ENCODE assay signal across 8 cellular contexts in the genomic region with DNA sequence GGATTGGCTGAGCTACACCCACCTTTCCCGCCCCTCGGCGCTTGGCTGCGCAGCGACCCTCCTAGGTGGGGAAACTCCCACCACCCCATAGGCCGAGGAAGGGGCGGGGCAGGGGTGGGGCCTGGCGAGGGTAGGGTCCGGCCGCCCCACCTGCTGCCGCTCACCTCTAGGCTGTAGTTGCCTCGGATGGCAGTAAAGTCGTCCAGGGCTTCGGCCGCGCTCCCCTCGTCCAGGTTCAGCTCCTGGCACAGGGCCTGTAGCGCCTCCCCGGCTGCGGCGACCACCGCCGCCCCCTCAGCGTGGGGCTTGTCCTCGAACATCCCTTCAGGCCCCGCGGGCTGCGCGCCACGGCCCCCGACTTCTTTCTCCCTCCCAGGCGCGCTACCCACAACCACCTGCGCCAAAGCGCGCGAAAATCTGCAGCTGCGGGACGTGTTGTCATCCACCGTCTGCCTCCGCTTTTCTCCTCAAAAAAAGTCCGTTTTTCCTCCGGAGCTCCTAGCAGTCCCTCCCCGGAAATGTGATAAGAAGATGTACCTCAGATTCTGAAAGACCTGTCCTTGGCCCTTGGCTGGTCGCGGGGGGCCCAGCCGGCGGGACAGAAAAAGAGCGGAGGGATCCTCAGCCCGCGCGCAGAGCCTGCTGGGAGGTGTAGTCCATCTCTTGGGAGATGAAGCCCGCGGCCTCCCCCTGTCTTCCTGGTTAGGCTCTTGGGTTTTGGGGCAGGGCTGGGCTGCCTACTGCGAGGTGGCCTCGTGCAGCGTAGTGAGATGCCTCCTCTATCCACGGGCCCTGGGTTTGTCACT. TPM values are rescaled to one million over a fixed set of nuclear protein-coding genes. Genes with fewer than 3 reads are reported as not detected.
A peak's percentile ranks its signal among the peaks of the same experiment; 100 is the strongest.
DNase-seq lines count a peak whose midpoint lies in the region; ATAC-seq and TF ChIP-seq lines count a peak whose summit lies in the region.

A gene with protein sequence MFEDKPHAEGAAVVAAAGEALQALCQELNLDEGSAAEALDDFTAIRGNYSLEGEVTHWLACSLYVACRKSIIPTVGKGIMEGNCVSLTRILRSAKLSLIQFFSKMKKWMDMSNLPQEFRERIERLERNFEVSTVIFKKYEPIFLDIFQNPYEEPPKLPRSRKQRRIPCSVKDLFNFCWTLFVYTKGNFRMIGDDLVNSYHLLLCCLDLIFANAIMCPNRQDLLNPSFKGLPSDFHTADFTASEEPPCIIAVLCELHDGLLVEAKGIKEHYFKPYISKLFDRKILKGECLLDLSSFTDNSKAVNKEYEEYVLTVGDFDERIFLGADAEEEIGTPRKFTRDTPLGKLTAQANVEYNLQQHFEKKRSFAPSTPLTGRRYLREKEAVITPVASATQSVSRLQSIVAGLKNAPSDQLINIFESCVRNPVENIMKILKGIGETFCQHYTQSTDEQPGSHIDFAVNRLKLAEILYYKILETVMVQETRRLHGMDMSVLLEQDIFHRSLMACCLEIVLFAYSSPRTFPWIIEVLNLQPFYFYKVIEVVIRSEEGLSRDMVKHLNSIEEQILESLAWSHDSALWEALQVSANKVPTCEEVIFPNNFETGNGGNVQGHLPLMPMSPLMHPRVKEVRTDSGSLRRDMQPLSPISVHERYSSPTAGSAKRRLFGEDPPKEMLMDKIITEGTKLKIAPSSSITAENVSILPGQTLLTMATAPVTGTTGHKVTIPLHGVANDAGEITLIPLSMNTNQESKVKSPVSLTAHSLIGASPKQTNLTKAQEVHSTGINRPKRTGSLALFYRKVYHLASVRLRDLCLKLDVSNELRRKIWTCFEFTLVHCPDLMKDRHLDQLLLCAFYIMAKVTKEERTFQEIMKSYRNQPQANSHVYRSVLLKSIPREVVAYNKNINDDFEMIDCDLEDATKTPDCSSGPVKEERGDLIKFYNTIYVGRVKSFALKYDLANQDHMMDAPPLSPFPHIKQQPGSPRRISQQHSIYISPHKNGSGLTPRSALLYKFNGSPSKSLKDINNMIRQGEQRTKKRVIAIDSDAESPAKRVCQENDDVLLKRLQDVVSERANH (minus strand): TSS at position 389 of the 806 bp plus-strand sequence. CDS start 69 bp downstream, at position 320.

- H3K4me3 Mint-ChIP-seq in GM23338 (peak within 1 kb of the TSS; percentile 90), nephron (peak within 1 kb of the TSS; percentile 98 to 99 (median 99))
- peak within 1 kb of the TSS; percentile 96 for H3K4me3 Mint-ChIP-seq in activated T-helper 2 cell treated with anti-CD3 and anti-CD28 coated beads, Interferon-gamma antibody, Interleukin-2, Interleukin-4, amounts not matched to agents 10 μg/mL and 5 μg/mL and 100 μg/mL, durations not matched to agents 14 hours and 24 hours and 36 hours (ENCODE audit: low read depth)

- H3K27ac ChIP-seq in GM23338 (ENCODE audit: low read depth) (peak within 1 kb of the TSS; percentile 99), RWPE2 (ENCODE audit: poor library complexity, severe bottlenecking) (peak within 1 kb of the TSS; percentile 46)

- H3K27ac Mint-ChIP-seq in GM23338, result peak within 1 kb of the TSS; percentile 100
- peak within 1 kb of the TSS; percentile 100 for H3K27ac Mint-ChIP-seq in activated T-helper 2 cell treated with anti-CD3 and anti-CD28 coated beads, Interferon-gamma antibody, Interleukin-2, Interleukin-4, amounts not matched to agents 10 μg/mL and 5 μg/mL and 100 μg/mL, durations not matched to agents 14 hours and 24 hours and 36 hours
- H3K27ac Mint-ChIP-seq in nephron, result peak within 1 kb of the TSS; percentile 98 to 99 (median 98)

- H4K20me1 ChIP-seq in GM23338 (replicated peaks; ENCODE audit: insufficient read depth), result peaks cover 6% of the 10 kb centered on the region; the same call in 1 of the 2 replicates

- H3K9me2 ChIP-seq in GM23338 (ENCODE audit: insufficient read depth), result no peaks in the 10 kb centered on the region

- H3K36me3 ChIP-seq in GM23338 (ENCODE audit: insufficient read depth) (no peaks in the 10 kb centered on the region), RWPE2 (ENCODE audit: low read depth) (peaks cover 36% of the 10 kb centered on the region)

- H3K9me3 Mint-ChIP-seq in GM23338 (no peaks in the 10 kb centered on the region; the same call in 2 of the 3 replicates), nephron (no peaks in the 10 kb centered on the region)
- no peaks in the 10 kb centered on the region for H3K9me3 Mint-ChIP-seq in activated T-helper 2 cell treated with anti-CD3 and anti-CD28 coated beads, Interferon-gamma antibody, Interleukin-2, Interleukin-4, amounts not matched to agents 10 μg/mL and 5 μg/mL and 100 μg/mL, durations not matched to agents 14 hours and 24 hours and 36 hours

- DNase-seq in DMS79 treated with DMSO at 0.1 percent for 48 hours (lab: John Stamatoyannopoulos, UW) (peak; percentile 90), GM23338 (ENCODE audit: low spot score) (peak; percentile 95), LNCaP clone FGC (ENCODE audit: low read depth) (peak; percentile 54), RWPE2 (ENCODE audit: low spot score) (peak; percentile 98), fibroblast of the aortic adventitia (ENCODE audit: low read depth) (peak; percentile 85)
- DNase-seq in activated T-helper 2 cell treated with anti-CD3 and anti-CD28 coated beads, Interferon-gamma antibody, Interleukin-2, Interleukin-4, amounts not matched to agents 10 μg/mL and 5 μg/mL and 100 μg/mL, durations not matched to agents 14 hours and 24 hours and 36 hours (ENCODE audit: low spot score), result peak; percentile 88
- DNase-seq in stimulated activated naive CD8-positive, alpha-beta T cell treated with anti-CD3 and anti-CD28 coated beads, Interleukin-15, Interleukin-2, amounts not matched to agents 100 U/mL and 50 U/mL, for 24 hours, result peak; percentile 89

- peaks cover 22% of the 10 kb centered on the region for H3K79me2 ChIP-seq in GM23338 (replicated peaks; ENCODE audit: insufficient read depth)

- H3K4me1 ChIP-seq in GM23338 (ENCODE audit: insufficient read depth) (peaks cover 20% of the 10 kb centered on the region), RWPE2 (ENCODE audit: insufficient read depth, poor library complexity, severe bottlenecking) (peaks cover 12% of the 10 kb centered on the region)

- H3F3A ChIP-seq in GM23338 (replicated peaks; ENCODE audit: low read depth), result no peaks in the 10 kb centered on the region

- peak in 1 of 2 experiments; percentile 20; a peak in 2 of 4 replicates for TF ChIP-seq CTCF in GM23338 (conservative IDR thresholded peaks at IDR 0.05; ENCODE audit: low read depth in 2 of 2)
- TF ChIP-seq CTCF in LNCaP clone FGC (IDR thresholded peaks at IDR 0.05; ENCODE audit: control insufficient read depth, extremely low read depth, insufficient read depth), result peak; percentile 22; the same call in 1 of the 2 replicates
- peak; percentile 67 for TF ChIP-seq CTCF in RWPE2 (IDR thresholded peaks at IDR 0.05; ENCODE audit: poor library complexity, severe bottlenecking)
- peak; percentile 51 for TF ChIP-seq CTCF in fibroblast of the aortic adventitia (IDR thresholded peaks at IDR 0.05; ENCODE audit: insufficient read depth, low read length)
- TF ChIP-seq CTCF in nephron (IDR thresholded peaks at IDR 0.05; ENCODE audit: unreplicated experiment in 3 of 3), result peak in 2 of 3 experiments; percentile 19 to 22

- peak within 1 kb of the TSS; percentile 87 for H2AFZ ChIP-seq in GM23338

- H3K27me3 ChIP-seq in GM23338 (ENCODE audit: insufficient read depth) (no peaks in the 10 kb centered on the region), RWPE2 (ENCODE audit: insufficient read depth, poor library complexity, severe bottlenecking) (no peaks in the 10 kb centered on the region)

- H3K4me1 Mint-ChIP-seq in GM23338 (peaks cover 25% of the 10 kb centered on the region), nephron (peaks cover 16% of the 10 kb centered on the region)
- peaks cover 34% of the 10 kb centered on the region for H3K4me1 Mint-ChIP-seq in activated T-helper 2 cell treated with anti-CD3 and anti-CD28 coated beads, Interferon-gamma antibody, Interleukin-2, Interleukin-4, amounts not matched to agents 10 μg/mL and 5 μg/mL and 100 μg/mL, durations not matched to agents 14 hours and 24 hours and 36 hours (ENCODE audit: low read depth)

- H3K4me2 ChIP-seq in GM23338, result peak within 1 kb of the TSS; percentile 78

- peak within 1 kb of the TSS; percentile 68 for H3K4me3 ChIP-seq in GM23338
- peak within 1 kb of the TSS; percentile 80 for H3K4me3 ChIP-seq in LNCaP clone FGC (ENCODE audit: low read depth, low read length)
- peak within 1 kb of the TSS; percentile 77 for H3K4me3 ChIP-seq in RWPE2 (ENCODE audit: severe bottlenecking)
- peak within 1 kb of the TSS; percentile 87 for H3K4me3 ChIP-seq in fibroblast of the aortic adventitia (ENCODE audit: low read depth, low read length)

- H3K36me3 Mint-ChIP-seq in GM23338 (ENCODE audit: low read depth), result peaks cover 19% of the 10 kb centered on the region
- peaks cover 38% of the 10 kb centered on the region for H3K36me3 Mint-ChIP-seq in activated T-helper 2 cell treated with anti-CD3 and anti-CD28 coated beads, Interferon-gamma antibody, Interleukin-2, Interleukin-4, amounts not matched to agents 10 μg/mL and 5 μg/mL and 100 μg/mL, durations not matched to agents 14 hours and 24 hours and 36 hours (ENCODE audit: low read depth)
- peaks cover 4% of the 10 kb centered on the region for H3K36me3 Mint-ChIP-seq in nephron (ENCODE audit: low read depth)

- intact Hi-C loops in activated T-helper 2 cell treated with anti-CD3 and anti-CD28 coated beads, Interferon-gamma antibody, Interleukin-2, Interleukin-4, amounts not matched to agents 10 μg/mL and 5 μg/mL and 100 μg/mL, durations not matched to agents 14 hours and 24 hours and 36 hours (cut with micrococcal nuclease), result loop anchor here (2.0 to 10.0 kb wide), 3 partner anchors 25 to 83 kb away; a partner anchor contains a TSS

- no peaks in the 10 kb centered on the region for H3K9me3 ChIP-seq in RWPE2 (ENCODE audit: severe bottlenecking)

- H3K27me3 Mint-ChIP-seq in GM23338 (ENCODE audit: insufficient read depth, low read depth, poor library complexity) (peaks cover 12% of the 10 kb centered on the region), nephron (ENCODE audit: low read depth) (no peaks in the 10 kb centered on the region)
- peaks cover 3% of the 10 kb centered on the region for H3K27me3 Mint-ChIP-seq in activated T-helper 2 cell treated with anti-CD3 and anti-CD28 coated beads, Interferon-gamma antibody, Interleukin-2, Interleukin-4, amounts not matched to agents 10 μg/mL and 5 μg/mL and 100 μg/mL, durations not matched to agents 14 hours and 24 hours and 36 hours (ENCODE audit: low read depth)

- ATAC-seq in GM23338, result peak; percentile 95
- ATAC-seq in RWPE2 (ENCODE audit: low read depth), result peak; percentile 84
- peak; percentile 87 for ATAC-seq in stimulated activated naive CD8-positive, alpha-beta T cell treated with anti-CD3 and anti-CD28 coated beads, Interleukin-15, Interleukin-2, amounts not matched to agents 100 U/mL and 50 U/mL, for 24 hours

TF ChIP-seq in GM23338, 12 proteins besides CTCF, POLR2A, EP300 and RAD21 (continues in another document):
- no peak for TF ChIP-seq ZNF331 (CRISPR knock-in tag; IDR thresholded peaks at IDR 0.05; ENCODE audit: low read depth)

RNA-seq across cellular contexts. Expression of the gene that starts here (rescaled TPM):
- total RNA-seq in GM23338 (2014; rRNA removed; shearing (Covaris generic)), result 8.5 and 12.6 TPM in 2 replicates
- 4.6 and 6.4 TPM in 2 replicates for polyA plus RNA-seq in GM23338 (2016; fragmentation: Nextera tagmentation; extraction: Ambion mirVana)
- total RNA-seq in activated T-helper 2 cell treated with anti-CD3 and anti-CD28 coated beads, Interferon-gamma antibody, Interleukin-2, Interleukin-4, amounts not matched to agents 10 μg/mL and 5 μg/mL and 100 μg/mL, durations not matched to agents 14 hours and 24 hours and 36 hours, result 45.7 and 49.1 TPM in 2 replicates
- 15.9 and 31.9 TPM in 2 replicates for total RNA-seq in fibroblast of the aortic adventitia (ENCODE audit: low replicate concordance)

Comparison
In these comparisons a context has a peak if more than half of its experiments do, and no peak if none do; other contexts are left out.
1. Peak in every context shown above with its lines: DNase-seq, ATAC-seq, H3K4me3 ChIP-seq and H3K27ac ChIP-seq.